Comparison of ENCODE assay signal across 30 cellular contexts in genomic region chr13:97875911-97876310, GRCh38.
"Had no signal": no experiment of that assay in that cellular context is flagged by ENCODE, and none has a peak within 500 bp of the region (broad histone marks: within the 10 kb centered on the region; RNA-seq: fewer than 3 reads in every experiment).

No MANE protein-coding gene starts in this region.

- H3K4me3 ChIP-seq: cardiac muscle cell, colonic mucosa, gastrocnemius medialis, transverse colon had no signal

- H3K36me3 ChIP-seq: cardiac muscle cell, colonic mucosa, gastrocnemius medialis, neutrophil, prostate gland, transverse colon had no signal

- DNase-seq: activated CD4-positive, alpha-beta T cell treated with anti-CD3 and anti-CD28 coated beads for 1 hour; activated CD4-positive, alpha-beta T cell treated with anti-CD3 and anti-CD28 coated beads, Interleukin-2, amount 50 U/mL, for 1 hour; activated CD8-positive, alpha-beta T cell treated with anti-CD3 and anti-CD28 coated beads, Interleukin-2, amount 10 ng/mL, durations not matched to agents 7 days and 5 days; activated naive CD4-positive, alpha-beta T cell; activated T-cell treated with anti-CD3 and anti-CD28 coated beads for 4 hours; activated T-cell treated with anti-CD3 and anti-CD28 coated beads, Interleukin-2, amount 50 U/mL, for 72 hours; aorta; cerebellar nuclear complex; colonic mucosa; effector CD8-positive, alpha-beta T cell; gastrocnemius medialis; hippocampal formation; kidney; left colon; mammary epithelial cell; retina; stimulated activated CD4-positive, alpha-beta T cell treated with anti-CD3 and anti-CD28 coated beads, Interleukin-12 subunit alpha, Interleukin-12 subunit beta, amount 100 ng/mL, for 4 hours; stimulated activated CD4-positive, alpha-beta T cell treated with anti-CD3 and anti-CD28 coated beads, Interleukin-4, amount 100 ng/mL, for 1 hour; stimulated activated naive CD8-positive, alpha-beta T cell treated with anti-CD3 and anti-CD28 coated beads, Interleukin-15, Interleukin-2, amounts not matched to agents 100 U/mL and 50 U/mL, for 24 hours; T1000; testis; transverse colon had no signal

- H3K4me3 Mint-ChIP-seq: activated CD8-positive, alpha-beta T cell treated with anti-CD3 and anti-CD28 coated beads, Interleukin-2, amount 10 ng/mL, durations not matched to agents 7 days and 5 days; activated naive CD8-positive, alpha-beta T cell; activated T-cell treated with anti-CD3 and anti-CD28 coated beads, Interleukin-2, amount 50 U/mL, for 72 hours; brain; nephron; WTC11 had no signal

- H3K27me3 ChIP-seq: cardiac muscle cell, colonic mucosa, gastrocnemius medialis, neutrophil, testis had no signal

- H3K36me3 Mint-ChIP-seq: activated naive CD8-positive, alpha-beta T cell; brain; WTC11 had no signal

- H3K9me3 Mint-ChIP-seq: activated T-cell treated with anti-CD3 and anti-CD28 coated beads, Interleukin-2, amount 50 U/mL, for 72 hours; nephron had no signal

- H3K9me3 ChIP-seq: colonic mucosa, gastrocnemius medialis, neutrophil, prostate gland, testis, transverse colon had no signal

- H3K27ac Mint-ChIP-seq: activated CD8-positive, alpha-beta T cell treated with anti-CD3 and anti-CD28 coated beads, Interleukin-2, amount 10 ng/mL, durations not matched to agents 7 days and 5 days; activated naive CD8-positive, alpha-beta T cell; activated T-cell treated with anti-CD3 and anti-CD28 coated beads, Interleukin-2, amount 50 U/mL, for 72 hours; brain; nephron; WTC11 had no signal

- H3K4me1 ChIP-seq: colonic mucosa, gastrocnemius medialis, prostate gland, testis, transverse colon had no signal

- H3K27ac ChIP-seq: cardiac muscle cell, colonic mucosa, gastrocnemius medialis, neutrophil, prostate gland, testis, transverse colon had no signal

- ATAC-seq: activated CD8-positive, alpha-beta T cell treated with anti-CD3 and anti-CD28 coated beads, Interleukin-2, amount 10 ng/mL, durations not matched to agents 7 days and 5 days; activated T-cell treated with anti-CD3 and anti-CD28 coated beads, Interleukin-2, amount 50 U/mL, for 72 hours; gastrocnemius medialis; left colon; sciatic nerve; stimulated activated naive CD8-positive, alpha-beta T cell treated with anti-CD3 and anti-CD28 coated beads, Interleukin-15, Interleukin-2, amounts not matched to agents 100 U/mL and 50 U/mL, for 24 hours had no signal
